In genomic region chr17:75838410-75838809, GRCh38 we compare ENCODE assay signal across 1 cellular context.
A peak's percentile ranks its signal among the peaks of the same experiment; 100 is the strongest.
TF ChIP-seq lines count a peak whose summit lies in the region.

No MANE protein-coding gene starts in this region.

TF ChIP-seq in K562, 482 proteins besides CTCF, POLR2A, EP300 and RAD21:
- TF ChIP-seq ESRRB (CRISPR knock-in tag; IDR thresholded peaks at IDR 0.05; ENCODE audit: borderline replicate concordance): no peak
- peak; percentile 8; the same call in 1 of the 2 replicates for TF ChIP-seq POLR2G (IDR thresholded peaks at IDR 0.05; ENCODE audit: low read depth, low read length)
- TF ChIP-seq POLR2B (IDR thresholded peaks at IDR 0.05; ENCODE audit: low read depth, partially characterized antibody): peak; percentile 4
- no peak for TF ChIP-seq ARNT (IDR thresholded peaks at IDR 0.05)
- TF ChIP-seq RBFOX2 (IDR thresholded peaks at IDR 0.05; ENCODE audit: low read depth, low read length): peak; percentile 52; the same call in 1 of the 2 replicates
